ENCODE assay signal across 8 cellular contexts in the genomic region with DNA sequence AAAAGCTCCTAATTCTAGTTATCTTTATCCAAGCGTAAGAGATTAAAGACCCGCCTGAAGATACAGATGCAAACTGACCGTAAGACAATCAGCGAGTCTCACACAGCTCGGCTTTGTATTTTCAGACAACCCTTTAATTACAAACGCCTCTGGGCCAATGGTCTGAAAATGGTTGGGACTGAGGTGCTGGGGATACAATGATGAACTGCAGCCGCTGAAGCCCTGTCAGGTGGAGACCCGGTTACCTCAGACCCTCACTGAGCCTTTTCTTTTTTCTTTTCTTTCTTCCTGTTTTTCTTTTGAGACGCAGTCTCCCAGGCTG. TPM values are rescaled to one million over a fixed set of nuclear protein-coding genes. Genes with fewer than 3 reads are reported as not detected.
DNase-seq lines count a peak whose midpoint lies in the region; ATAC-seq and TF ChIP-seq lines count a peak whose summit lies in the region.

No MANE protein-coding gene starts in this region.

- no peaks in the 10 kb centered on the region for H3K27me3 ChIP-seq in HL-60 (ENCODE audit: insufficient read depth, poor library complexity, severe bottlenecking)
- no peaks in the 10 kb centered on the region for H3K27me3 ChIP-seq in heart left ventricle

- H3K9me3 Mint-ChIP-seq in CD14-positive monocyte (no peaks in the 10 kb centered on the region), progenitor cell of endocrine pancreas (ENCODE audit: low read depth) (no peaks in the 10 kb centered on the region)
- no peaks in the 10 kb centered on the region for H3K9me3 Mint-ChIP-seq in activated CD4-positive, alpha-beta memory T cell treated with anti-CD3 and anti-CD28 coated beads for 36 hours

- POLR2A ChIA-PET in activated CD4-positive, alpha-beta memory T cell treated with anti-CD3 and anti-CD28 coated beads for 36 hours (lab: Charles Lee) = interaction anchor here (0.5 to 2.9 kb wide), 5 partner anchors 12 to 1549 kb away, joined by 3 to 11 read pairs (median 3); a partner anchor contains a TSS

- H3K9me3 ChIP-seq in heart left ventricle = no peaks in the 10 kb centered on the region

- peaks cover 0 to 19% (median 7%) of the 10 kb centered on the region in 9 donors for H3K36me3 ChIP-seq in heart left ventricle

- H3K4me3 Mint-ChIP-seq in CD14-positive monocyte (peak overlapping the region; percentile 94 to 96), progenitor cell of endocrine pancreas (ENCODE audit: low read depth) (peak overlapping the region; percentile 99)
- H3K4me3 Mint-ChIP-seq in activated CD4-positive, alpha-beta memory T cell treated with anti-CD3 and anti-CD28 coated beads for 36 hours = peak overlapping the region; percentile 99

- CTCF ChIA-PET in activated CD4-positive, alpha-beta memory T cell treated with anti-CD3 and anti-CD28 coated beads for 36 hours (lab: Charles Lee) = interaction anchor here (1.3 to 1.6 kb wide), 2 partner anchors 87 to 101 kb away, joined by 5 to 6 read pairs; no protein-coding TSS in a partner anchor

- no peaks in the 10 kb centered on the region for H3K36me3 Mint-ChIP-seq in CD14-positive monocyte
- H3K36me3 Mint-ChIP-seq in activated CD4-positive, alpha-beta memory T cell treated with anti-CD3 and anti-CD28 coated beads for 36 hours = peaks cover 5% of the 10 kb centered on the region
- peaks cover 2% of the 10 kb centered on the region for H3K36me3 Mint-ChIP-seq in progenitor cell of endocrine pancreas (ENCODE audit: insufficient read depth)

- H3K4me3 ChIP-seq in HL-60 (replicated peaks; ENCODE audit: insufficient read depth, low read length) = peak overlapping the region; percentile 81
- H3K4me3 ChIP-seq in heart left ventricle = peak overlapping the region; percentile 66 to 90 (median 80)

- TF ChIP-seq CTCF in CD14-positive monocyte (IDR thresholded peaks at IDR 0.05) (no peak), HL-60 (IDR thresholded peaks at IDR 0.05; ENCODE audit: insufficient read depth, low read length) (no peak), heart left ventricle (IDR thresholded peaks at IDR 0.05) (no peak), progenitor cell of endocrine pancreas (IDR thresholded peaks at IDR 0.05; ENCODE audit: unreplicated experiment) (no peak)

- H3K4me1 Mint-ChIP-seq in CD14-positive monocyte = peaks cover 18% of the 10 kb centered on the region
- H3K4me1 Mint-ChIP-seq in activated CD4-positive, alpha-beta memory T cell treated with anti-CD3 and anti-CD28 coated beads for 36 hours (ENCODE audit: low read depth) = peaks cover 9% of the 10 kb centered on the region
- peaks cover 12% of the 10 kb centered on the region for H3K4me1 Mint-ChIP-seq in progenitor cell of endocrine pancreas (ENCODE audit: low read depth)

- intact Hi-C loops in CD14-positive monocyte (cut with micrococcal nuclease) = loop anchor here (2.0 to 5.0 kb wide), 3 partner anchors 98 to 102 kb away; a partner anchor contains a TSS
- intact Hi-C loops in activated CD4-positive, alpha-beta memory T cell treated with anti-CD3 and anti-CD28 coated beads for 36 hours (cut with micrococcal nuclease) = loop anchor here (1.0 to 5.0 kb wide), 9 partner anchors 11 to 797 kb away; a partner anchor contains a TSS
- intact Hi-C loops in heart left ventricle (cut with DNase I) = loop anchor here in 6 of 10 donors (1.0 to 10.0 kb wide), 7 partner anchors 96 to 244 kb away; a partner anchor contains a TSS

- H3K27me3 Mint-ChIP-seq in CD14-positive monocyte (ENCODE audit: low read depth in 3 of 3) (peaks cover 0 to 5% (median 0%) of the 10 kb centered on the region in 3 donors), progenitor cell of endocrine pancreas (no peaks in the 10 kb centered on the region)
- H3K27me3 Mint-ChIP-seq in activated CD4-positive, alpha-beta memory T cell treated with anti-CD3 and anti-CD28 coated beads for 36 hours = no peaks in the 10 kb centered on the region

- DNase-seq in CD14-positive monocyte (ENCODE audit: low spot score) = no peak
- no peak for DNase-seq in HL-60 (ENCODE audit: low read depth in 1 of 2, low spot score in 1 of 2)
- no peak for DNase-seq in activated CD4-positive, alpha-beta memory T cell treated with anti-CD3 and anti-CD28 coated beads for 36 hours
- DNase-seq in heart left ventricle = no peak
- DNase-seq in progenitor cell of endocrine pancreas (ENCODE audit: low spot score, unreplicated experiment) = no peak
- no peak for DNase-seq in activated CD8-positive, alpha-beta memory T cell treated with anti-CD3 and anti-CD28 coated beads for 24 hours
- DNase-seq in activated CD4-positive, CD25-positive, alpha-beta regulatory T cell (lab: John Stamatoyannopoulos, UW) = no peak

- H3K27ac Mint-ChIP-seq in CD14-positive monocyte (peak overlapping the region; percentile 89 to 94 (median 93)), progenitor cell of endocrine pancreas (peak overlapping the region; percentile 99)
- peak overlapping the region; percentile 95 for H3K27ac Mint-ChIP-seq in activated CD4-positive, alpha-beta memory T cell treated with anti-CD3 and anti-CD28 coated beads for 36 hours

- no peak for TF ChIP-seq POLR2A in heart left ventricle (IDR thresholded peaks at IDR 0.05)

- H3K4me1 ChIP-seq in heart left ventricle = peaks cover 0 to 18% (median 7%) of the 10 kb centered on the region in 12 donors

- WGBS in heart left ventricle, 4 donors = 16 to 30% (median 19%) methylated on average over 9 of the region's 9 CpGs

- peak overlapping the region; percentile 72 for H3K27ac ChIP-seq in HL-60 (replicated peaks)
- peak overlapping the region; percentile 61 to 90 (median 81) for H3K27ac ChIP-seq in heart left ventricle

- ATAC-seq in GM19023 (IDR thresholded peaks at IDR 0.05; ENCODE audit: unreplicated experiment) (peak; percentile 12), heart left ventricle (peak in 3 of 4 donors; percentile 3 to 14 (median 10))

RNA-seq across cellular contexts. Expression of a gene that starts 0.7 kb away (rescaled TPM):
- polyA plus RNA-seq in CD14-positive monocyte = 1 to 10 TPM; 5.2 to 6.6 TPM
- 10 to 100 TPM; 37.0 to 37.2 TPM for total RNA-seq in activated CD4-positive, alpha-beta memory T cell treated with anti-CD3 and anti-CD28 coated beads for 36 hours
- 10 to 100 TPM; 14.2 to 31.8 (median 21.0) TPM for total RNA-seq in heart left ventricle
- polyA plus RNA-seq in heart left ventricle = 10 to 100 TPM; 25.1 to 35.7 TPM
- 61.2 and 64.3 TPM in 2 replicates for total RNA-seq in progenitor cell of endocrine pancreas
